In genomic region chr16:79316004-79316458, GRCh38 we compare ENCODE assay signal across 10 cellular contexts.
DNase-seq lines count a peak whose midpoint lies in the region; ATAC-seq lines count a peak whose summit lies in the region.
"Had no signal": no experiment of that assay in that cellular context is flagged by ENCODE, and none has a peak within 500 bp of the region (broad histone marks: within the 10 kb centered on the region; RNA-seq: fewer than 3 reads in every experiment).

No MANE protein-coding gene starts in this region.

- intact Hi-C loops in left ventricle myocardium superior (cut with micrococcal nuclease): no loop called here

- peak; percentile 79 to 82 for DNase-seq in activated T-cell treated with anti-CD3 and anti-CD28 coated beads, Interleukin-2, amount 50 U/mL, for 48 hours
- peak; percentile 30 for DNase-seq in stimulated activated CD8-positive, alpha-beta memory T cell treated with anti-CD3 and anti-CD28 coated beads, Interleukin-7, amount 100 ng/mL, for 24 hours (ENCODE audit: low read depth)
- no peak for DNase-seq in NCI-H524 treated with DMSO at 0.1 percent for 48 hours (lab: John Stamatoyannopoulos, UW)
- no peak for DNase-seq in left ventricle myocardium superior
- no peak for DNase-seq in HuH-7.5 (ENCODE audit: low spot score)
- DNase-seq in NCI-H748 (lab: John Stamatoyannopoulos, UW; ENCODE audit: unreplicated experiment): no peak
- DNase-seq: glutamatergic neuron, NCI-H1694 had no signal

- peak; percentile 69 for ATAC-seq in GM19463 (IDR thresholded peaks at IDR 0.05; ENCODE audit: unreplicated experiment)
- ATAC-seq in HG03159 (IDR thresholded peaks at IDR 0.05; ENCODE audit: unreplicated experiment): peak; percentile 83
- ATAC-seq in left ventricle myocardium superior: no peak

Comparison
In these comparisons a context has a peak if more than half of its experiments do, and no peak if none do; other contexts are left out.
1. DNase-seq: peak in activated T-cell treated with anti-CD3 and anti-CD28 coated beads, Interleukin-2, amount 50 U/mL, for 48 hours (2 of 2) and stimulated activated CD8-positive, alpha-beta memory T cell treated with anti-CD3 and anti-CD28 coated beads, Interleukin-7, amount 100 ng/mL, for 24 hours (single experiment); none in NCI-H524 treated with DMSO at 0.1 percent for 48 hours (single experiment), left ventricle myocardium superior (single experiment), HuH-7.5 (single experiment) and NCI-H748 (single experiment).